ENCODE assay signal across 13 cellular contexts in genomic region chr22:19870153-19871022, GRCh38. TPM values are rescaled to one million over a fixed set of nuclear protein-coding genes. Genes with fewer than 3 reads are reported as not detected.
DNase-seq lines count a peak whose midpoint lies in the region; ATAC-seq and TF ChIP-seq lines count a peak whose summit lies in the region.
"Had no signal": no experiment of that assay in that cellular context is flagged by ENCODE, and none has a peak within 500 bp of the region (broad histone marks: within the 10 kb centered on the region; RNA-seq: fewer than 3 reads in every experiment).

No MANE protein-coding gene starts in this region.

- H3K27me3 Mint-ChIP-seq in glutamatergic neuron (ENCODE audit: unreplicated experiment): peaks cover 2% of the 10 kb centered on the region
- H3K27me3 Mint-ChIP-seq in progenitor cell of endocrine pancreas: no peaks in the 10 kb centered on the region
- H3K27me3 Mint-ChIP-seq: activated CD4-positive, alpha-beta T cell treated with anti-CD3 and anti-CD28 coated beads, Interleukin-2, amount 10 ng/mL, durations not matched to agents 7 days and 5 days had no signal

- no peak overlapping the region for H2AFZ ChIP-seq in osteoblast (ENCODE audit: low read length)

- no peak overlapping the region for H3K27ac ChIP-seq in osteoblast (ENCODE audit: low read depth, low read length)

- H3K9me3 Mint-ChIP-seq in glutamatergic neuron (ENCODE audit: unreplicated experiment): no peaks in the 10 kb centered on the region
- H3K9me3 Mint-ChIP-seq in progenitor cell of endocrine pancreas (ENCODE audit: low read depth): no peaks in the 10 kb centered on the region
- H3K9me3 Mint-ChIP-seq: activated CD4-positive, alpha-beta T cell treated with anti-CD3 and anti-CD28 coated beads, Interleukin-2, amount 10 ng/mL, durations not matched to agents 7 days and 5 days; neural crest cell had no signal

- H4K20me1 ChIP-seq in osteoblast (ENCODE audit: insufficient read depth, low read length): no peaks in the 10 kb centered on the region

- no peak overlapping the region for H3K4me3 ChIP-seq in osteoblast (ENCODE audit: insufficient read depth, low read length)

- no peaks in the 10 kb centered on the region for H3K9me3 ChIP-seq in osteoblast (ENCODE audit: low read depth, low read length)

- peak; percentile 0 for DNase-seq in stimulated activated CD4-positive, alpha-beta T cell treated with anti-CD3 and anti-CD28 coated beads, Interleukin-4, amount 100 ng/mL, for 1 hour
- DNase-seq in stimulated activated CD4-positive, alpha-beta T cell treated with anti-CD3 and anti-CD28 coated beads, Interleukin-1b, Interleukin-23, amount 100 ng/mL, for 48 hours: no peak
- DNase-seq in glutamatergic neuron (peak; percentile 13), osteoblast (ENCODE audit: insufficient read length, low spot score, missing footprints) (peak; percentile 21), NCI-H1417 (lab: John Stamatoyannopoulos, UW) (no peak), nucleus accumbens (lab: John Stamatoyannopoulos, UW) (no peak), progenitor cell of endocrine pancreas (ENCODE audit: low spot score, unreplicated experiment) (no peak)
- DNase-seq: activated CD4-positive, alpha-beta T cell treated with anti-CD3 and anti-CD28 coated beads, Interleukin-2, amount 10 ng/mL, durations not matched to agents 7 days and 5 days; caudate nucleus; DMS 273 treated with DMSO at 0.1 percent for 48 hours; NCI-H446 treated with DMSO at 0.1 percent for 48 hours had no signal

- no peak for TF ChIP-seq CTCF in glutamatergic neuron (IDR thresholded peaks at IDR 0.05; ENCODE audit: partially characterized antibody, unreplicated experiment)
- no peak for TF ChIP-seq CTCF in osteoblast (IDR thresholded peaks at IDR 0.05; ENCODE audit: extremely low read depth, low read depth, low read length)
- TF ChIP-seq CTCF in progenitor cell of endocrine pancreas (IDR thresholded peaks at IDR 0.05; ENCODE audit: unreplicated experiment): no peak

- no peaks in the 10 kb centered on the region for H3K36me3 Mint-ChIP-seq in glutamatergic neuron (ENCODE audit: unreplicated experiment)
- no peaks in the 10 kb centered on the region for H3K36me3 Mint-ChIP-seq in progenitor cell of endocrine pancreas (ENCODE audit: insufficient read depth)

- H3K4me3 Mint-ChIP-seq in glutamatergic neuron (ENCODE audit: unreplicated experiment) (no peak overlapping the region), progenitor cell of endocrine pancreas (ENCODE audit: low read depth) (no peak overlapping the region)
- H3K4me3 Mint-ChIP-seq: activated CD4-positive, alpha-beta T cell treated with anti-CD3 and anti-CD28 coated beads, Interleukin-2, amount 10 ng/mL, durations not matched to agents 7 days and 5 days; neural crest cell had no signal

- no peaks in the 10 kb centered on the region for H3K36me3 ChIP-seq in osteoblast (ENCODE audit: insufficient read depth, low read length)

- no peak overlapping the region for H3K4me2 ChIP-seq in osteoblast (ENCODE audit: insufficient read depth, low read length)

- H3K27ac Mint-ChIP-seq in glutamatergic neuron (ENCODE audit: unreplicated experiment): no peak overlapping the region
- no peak overlapping the region for H3K27ac Mint-ChIP-seq in progenitor cell of endocrine pancreas
- H3K27ac Mint-ChIP-seq: activated CD4-positive, alpha-beta T cell treated with anti-CD3 and anti-CD28 coated beads, Interleukin-2, amount 10 ng/mL, durations not matched to agents 7 days and 5 days had no signal

- peaks cover 5% of the 10 kb centered on the region for H3K4me1 ChIP-seq in osteoblast (ENCODE audit: insufficient read depth, low read length)

- no peak for ATAC-seq in GM21786 (IDR thresholded peaks at IDR 0.05; ENCODE audit: unreplicated experiment)

- H3K4me1 Mint-ChIP-seq in glutamatergic neuron (ENCODE audit: low read depth, unreplicated experiment) (no peaks in the 10 kb centered on the region), progenitor cell of endocrine pancreas (ENCODE audit: low read depth) (peaks cover under 1% of the 10 kb centered on the region)

- no peaks in the 10 kb centered on the region for H3K79me2 ChIP-seq in osteoblast (ENCODE audit: insufficient read depth, low read length)

- no peaks in the 10 kb centered on the region for H3K27me3 ChIP-seq in osteoblast (ENCODE audit: insufficient read depth, low read length)

RNA-seq across cellular contexts. Expression of gene GNB1L, which starts 15.7 kb away (rescaled TPM):
- total RNA-seq in glutamatergic neuron (ENCODE audit: unreplicated experiment): 5.0 TPM
- 4.0 and 5.6 TPM in 2 replicates for total RNA-seq in osteoblast
- 9.0 and 9.9 TPM in 2 replicates for total RNA-seq in progenitor cell of endocrine pancreas

RNA-seq across cellular contexts. Expression of gene RTL10, which starts 15.7 kb away (rescaled TPM):
- 12.1 TPM for total RNA-seq in glutamatergic neuron (ENCODE audit: unreplicated experiment)
- 10.3 and 11.9 TPM in 2 replicates for total RNA-seq in osteoblast
- 27.2 and 27.4 TPM in 2 replicates for total RNA-seq in progenitor cell of endocrine pancreas

Comparison
In these comparisons a context has a peak if more than half of its experiments do, and no peak if none do; other contexts are left out.
1. DNase-seq: peak in stimulated activated CD4-positive, alpha-beta T cell treated with anti-CD3 and anti-CD28 coated beads, Interleukin-4, amount 100 ng/mL, for 1 hour (single experiment), glutamatergic neuron (single experiment) and osteoblast (single experiment); none in stimulated activated CD4-positive, alpha-beta T cell treated with anti-CD3 and anti-CD28 coated beads, Interleukin-1b, Interleukin-23, amount 100 ng/mL, for 48 hours (single experiment), NCI-H1417 (0 of 3), nucleus accumbens (0 of 56) and progenitor cell of endocrine pancreas (single experiment).